In genomic region chr7:66283003-66283920, GRCh38 we compare ENCODE assay signal across 1 cellular context.
TF ChIP-seq lines count a peak whose summit lies in the region.

No MANE protein-coding gene starts in this region.

TF ChIP-seq in liver, 16 proteins besides CTCF, POLR2A, EP300 and RAD21 (continued from another document):
- TF ChIP-seq SP1 (IDR thresholded peaks at IDR 0.05), result no peak
- TF ChIP-seq EGR1 (IDR thresholded peaks at IDR 0.05; ENCODE audit: low read depth in 2 of 2), result no peak
- TF ChIP-seq GABPA (IDR thresholded peaks at IDR 0.05 in 1 of 2, conservative IDR thresholded peaks at IDR 0.05 in 1 of 2), result no peak
- TF ChIP-seq YY1 (IDR thresholded peaks at IDR 0.05), result no peak
